ENCODE assay signal across 12 cellular contexts in the genomic region with DNA sequence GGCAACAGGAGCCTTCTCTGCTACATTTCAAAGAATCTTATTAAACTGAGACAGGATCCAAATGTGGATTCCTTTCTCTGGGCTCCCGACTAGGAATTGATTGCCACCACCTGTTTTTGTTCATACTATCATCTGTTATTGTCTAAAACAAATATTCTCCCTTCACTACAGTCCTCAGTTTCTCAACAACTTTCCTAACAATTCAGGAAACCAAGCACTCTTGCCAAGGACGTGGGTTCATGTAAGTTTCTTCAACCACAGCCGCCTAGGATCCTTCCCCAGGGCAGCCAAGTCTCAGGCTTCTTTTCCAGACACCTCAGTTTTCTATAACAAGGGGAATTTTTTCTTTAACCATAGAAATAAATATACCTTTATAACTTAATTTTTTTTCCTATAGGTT. TPM values are rescaled to one million over a fixed set of nuclear protein-coding genes. Genes with fewer than 3 reads are reported as not detected.
A peak's percentile ranks its signal among the peaks of the same experiment; 100 is the strongest.
DNase-seq lines count a peak whose midpoint lies in the region; ATAC-seq and TF ChIP-seq lines count a peak whose summit lies in the region.
"Had no signal": no experiment of that assay in that cellular context is flagged by ENCODE, and none has a peak within 500 bp of the region (broad histone marks: within the 10 kb centered on the region; RNA-seq: fewer than 3 reads in every experiment).

No MANE protein-coding gene starts in this region.

- TF ChIP-seq POLR2A in body of pancreas (IDR thresholded peaks at IDR 0.05) (no peak), stomach (IDR thresholded peaks at IDR 0.05) (no peak), lower leg skin (IDR thresholded peaks at IDR 0.05) (no peak)

- no peaks in the 10 kb centered on the region for H3K9me3 ChIP-seq in body of pancreas
- H3K9me3 ChIP-seq in stomach, result no peaks in the 10 kb centered on the region

- H3K36me3 ChIP-seq in body of pancreas (replicated peaks in 1 of 2; ENCODE audit: insufficient read depth in 1 of 2, low read depth in 2 of 2), result no peaks in the 10 kb centered on the region
- no peaks in the 10 kb centered on the region for H3K36me3 ChIP-seq in stomach

- H3K4me1 ChIP-seq in body of pancreas (peaks cover 11% of the 10 kb centered on the region), stomach (peaks cover 6 to 20% (median 16%) of the 10 kb centered on the region in 4 donors)

- 23 to 26% methylated on average over 3 of the region's 3 CpGs for WGBS in body of pancreas, 2 donors
- WGBS in stomach, 5 donors, result 13 to 34% (median 16%) methylated on average over 3 of the region's 3 CpGs
- WGBS in lower leg skin, 2 donors, result 30 to 34% methylated on average over 3 of the region's 3 CpGs

- intact Hi-C loops in body of pancreas (cut with DNase I), result no loop called here
- intact Hi-C loops in left ventricle myocardium superior (cut with micrococcal nuclease), result no loop called here
- intact Hi-C loops in stomach (cut with DNase I; ENCODE audit: low total_unique reads), result no loop called here
- intact Hi-C loops in lower leg skin (cut with DNase I; ENCODE audit: low total_unique reads), result no loop called here

- H3K4me3 ChIP-seq in body of pancreas, result no peak overlapping the region
- H3K4me3 ChIP-seq in stomach, result no peak overlapping the region
- H3K4me3 ChIP-seq in lower leg skin (ENCODE audit: low read depth, poor library complexity, severe bottlenecking), result no peak overlapping the region

- TF ChIP-seq CTCF in body of pancreas (IDR thresholded peaks at IDR 0.05) (no peak), stomach (IDR thresholded peaks at IDR 0.05) (no peak), lower leg skin (IDR thresholded peaks at IDR 0.05) (no peak)

- ATAC-seq in body of pancreas, result peak; percentile 45
- peak; percentile 77 for ATAC-seq in left ventricle myocardium superior
- ATAC-seq in HG03571 (IDR thresholded peaks at IDR 0.05; ENCODE audit: unreplicated experiment), result no peak

- DNase-seq in GM03348 (ENCODE audit: low spot score) (peak; percentile 62), body of pancreas (peak in 2 of 4 donors; percentile 13 to 29), left ventricle myocardium superior (no peak), stomach (no peak), lower leg skin (ENCODE audit: low spot score in 2 of 2) (no peak), Ammon's horn (ENCODE audit: low spot score) (no peak), MV-4-11 (lab: John Stamatoyannopoulos, UW) (no peak)
- DNase-seq: amygdala; naive thymus-derived CD4-positive, alpha-beta T cell; NCI-H1417; NCI-H524 had no signal

- H3K27ac ChIP-seq in body of pancreas (peak overlapping the region in 1 of 4 donors; percentile 18), stomach (peak overlapping the region in 4 of 5 donors; percentile 0 to 67 (median 31))

- no peak for TF ChIP-seq EP300 in stomach (IDR thresholded peaks at IDR 0.05)

- no peaks in the 10 kb centered on the region for H3K27me3 ChIP-seq in body of pancreas
- no peaks in the 10 kb centered on the region for H3K27me3 ChIP-seq in stomach

RNA-seq across cellular contexts. Expression of a gene that starts 39.5 kb away (rescaled TPM):
- total RNA-seq in body of pancreas (10 to 100 TPM; 18.4 to 57.7 TPM), left ventricle myocardium superior (33.4 TPM), stomach (100 to 1,000 TPM in 1 of 5 donors, 10 to 100 TPM in 3, 1 to 10 TPM in 1; 8.2 to 163 (median 43.7) TPM), lower leg skin (10 to 100 TPM; 14.1 to 29.8 (median 21.0) TPM)
- polyA plus RNA-seq in stomach, result 1 to 10 TPM; 4.2 to 9.2 (median 7.3) TPM
